ENCODE assay signal across 20 cellular contexts in the genomic region with DNA sequence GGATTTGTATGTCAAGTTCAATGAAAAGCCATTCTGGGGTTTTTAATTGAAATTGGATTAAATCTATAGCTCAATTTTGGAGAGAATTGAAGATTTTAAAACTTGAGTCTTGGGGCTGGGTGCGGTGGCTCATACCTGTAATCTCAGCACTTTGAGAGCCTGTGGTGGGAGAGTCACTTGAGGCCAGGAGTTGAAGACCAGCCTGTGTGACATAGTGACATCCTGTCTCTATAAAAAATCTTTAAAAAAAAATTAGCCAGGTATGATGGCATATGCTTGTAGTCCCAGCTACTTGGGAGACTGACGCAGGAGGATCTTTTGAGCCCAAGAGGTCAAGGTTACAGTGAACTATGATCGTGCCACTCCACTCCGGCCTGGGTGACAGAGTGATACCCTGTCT. TPM values are rescaled to one million over a fixed set of nuclear protein-coding genes. Genes with fewer than 3 reads are reported as not detected.
DNase-seq lines count a peak whose midpoint lies in the region; ATAC-seq, FAIRE-seq and TF ChIP-seq lines count a peak whose summit lies in the region.
"Had no signal": no experiment of that assay in that cellular context is flagged by ENCODE, and none has a peak within 500 bp of the region (broad histone marks: within the 10 kb centered on the region; RNA-seq: fewer than 3 reads in every experiment).

No MANE protein-coding gene starts in this region.

- H3K36me3 ChIP-seq in Peyer's patch: no peaks in the 10 kb centered on the region
- H3K36me3 ChIP-seq: SJCRH30, upper lobe of right lung had no signal

- peak overlapping the region; percentile 11 to 38 for H3K4me3 Mint-ChIP-seq in activated T-cell treated with anti-CD3 and anti-CD28 coated beads, Interleukin-2, amount 50 U/mL, for 72 hours
- H3K4me3 Mint-ChIP-seq in T-helper 17 cell: no peak overlapping the region
- H3K4me3 Mint-ChIP-seq in stimulated activated naive B cell treated with anti-CD40 and anti-IgM and Interleukin-4, amounts not matched to agents 10 μg/mL and 1 μg/mL and 100 μg/mL, for 72 hours: no peak overlapping the region

- H3K4me1 Mint-ChIP-seq in activated T-cell treated with anti-CD3 and anti-CD28 coated beads, Interleukin-2, amount 50 U/mL, for 72 hours (ENCODE audit: low read depth): peaks cover 74% of the 10 kb centered on the region
- H3K4me1 Mint-ChIP-seq in T-helper 17 cell: peaks cover 42% of the 10 kb centered on the region
- H3K4me1 Mint-ChIP-seq in stimulated activated naive B cell treated with anti-CD40 and anti-IgM and Interleukin-4, amounts not matched to agents 10 μg/mL and 1 μg/mL and 100 μg/mL, for 72 hours: peaks cover 33 to 67% of the 10 kb centered on the region in 2 donors

- no peaks in the 10 kb centered on the region for H3K9me3 ChIP-seq in T-helper 17 cell (ENCODE audit: control insufficient read depth, low read length, poor library complexity, severe bottlenecking)
- H3K9me3 ChIP-seq in Peyer's patch: no peaks in the 10 kb centered on the region
- H3K9me3 ChIP-seq: SJCRH30, upper lobe of right lung had no signal

- no peak for FAIRE-seq in GM19239 (lab: Jason Lieb, UNC)

- H3K9me3 Mint-ChIP-seq in activated T-cell treated with anti-CD3 and anti-CD28 coated beads, Interleukin-2, amount 50 U/mL, for 72 hours: peaks cover 6 to 7% of the 10 kb centered on the region in 2 donors
- H3K9me3 Mint-ChIP-seq in stimulated activated naive B cell treated with anti-CD40 and anti-IgM and Interleukin-4, amounts not matched to agents 10 μg/mL and 1 μg/mL and 100 μg/mL, for 72 hours: peaks cover 5 to 12% of the 10 kb centered on the region in 2 donors

- no peaks in the 10 kb centered on the region for H3K27me3 Mint-ChIP-seq in activated T-cell treated with anti-CD3 and anti-CD28 coated beads, Interleukin-2, amount 50 U/mL, for 72 hours (ENCODE audit: low read depth)
- no peaks in the 10 kb centered on the region for H3K27me3 Mint-ChIP-seq in T-helper 17 cell
- no peaks in the 10 kb centered on the region for H3K27me3 Mint-ChIP-seq in stimulated activated naive B cell treated with anti-CD40 and anti-IgM and Interleukin-4, amounts not matched to agents 10 μg/mL and 1 μg/mL and 100 μg/mL, for 72 hours

- H3K4me3 ChIP-seq in Peyer's patch: no peak overlapping the region
- H3K4me3 ChIP-seq: hepatocyte, SJCRH30, skin epidermis, upper lobe of right lung had no signal

- H3K4me1 ChIP-seq in Peyer's patch: no peaks in the 10 kb centered on the region
- H3K4me1 ChIP-seq: SJCRH30, upper lobe of right lung had no signal

- no peak for TF ChIP-seq POLR2A in Peyer's patch (IDR thresholded peaks at IDR 0.05)

- no peak overlapping the region for H3K27ac ChIP-seq in Peyer's patch
- H3K27ac ChIP-seq: hepatocyte, KMS-11, SJCRH30, upper lobe of right lung had no signal

- H3K27ac Mint-ChIP-seq in activated T-cell treated with anti-CD3 and anti-CD28 coated beads, Interleukin-2, amount 50 U/mL, for 72 hours: peak overlapping the region; percentile 76
- peak overlapping the region; percentile 5 for H3K27ac Mint-ChIP-seq in T-helper 17 cell
- H3K27ac Mint-ChIP-seq in stimulated activated naive B cell treated with anti-CD40 and anti-IgM and Interleukin-4, amounts not matched to agents 10 μg/mL and 1 μg/mL and 100 μg/mL, for 72 hours: peak overlapping the region; percentile 14

- no peak for TF ChIP-seq CTCF in Peyer's patch (IDR thresholded peaks at IDR 0.05)

- DNase-seq in activated T-cell treated with anti-CD3 and anti-CD28 coated beads, Interleukin-2, amount 50 U/mL, for 72 hours: peak in 1 of 2 donors; percentile 22
- no peak for DNase-seq in activated T-cell treated with anti-CD3 and anti-CD28 coated beads, Interleukin-2, amount 50 U/mL, for 48 hours
- DNase-seq in T-helper 17 cell (no peak), Peyer's patch (no peak), GM19239 (ENCODE audit: insufficient read length, low spot score) (no peak)
- peak; percentile 12 for DNase-seq in central memory CD4-positive, alpha-beta T cell
- DNase-seq in stimulated activated naive B cell treated with anti-CD40 and anti-IgM and Interleukin-4, amounts not matched to agents 10 μg/mL and 1 μg/mL and 100 μg/mL, for 72 hours: no peak
- DNase-seq: foreskin fibroblast, HCEC 1CT, mesenchymal stem cell, NCI-H2171 treated with DMSO at 0.1 percent for 48 hours, NCI-H524, occipital lobe, SJCRH30, upper lobe of right lung had no signal

- peaks cover 11 to 25% of the 10 kb centered on the region in 2 donors for H3K36me3 Mint-ChIP-seq in activated T-cell treated with anti-CD3 and anti-CD28 coated beads, Interleukin-2, amount 50 U/mL, for 72 hours (ENCODE audit: insufficient read depth in 2 of 2)
- H3K36me3 Mint-ChIP-seq in T-helper 17 cell (ENCODE audit: low read depth): peaks cover 9% of the 10 kb centered on the region
- peaks cover 30 to 55% of the 10 kb centered on the region in 2 donors for H3K36me3 Mint-ChIP-seq in stimulated activated naive B cell treated with anti-CD40 and anti-IgM and Interleukin-4, amounts not matched to agents 10 μg/mL and 1 μg/mL and 100 μg/mL, for 72 hours

- H3K27me3 ChIP-seq in Peyer's patch: no peaks in the 10 kb centered on the region
- H3K27me3 ChIP-seq: hepatocyte, SJCRH30, upper lobe of right lung had no signal

- peak; percentile 61 for ATAC-seq in activated T-cell treated with anti-CD3 and anti-CD28 coated beads, Interleukin-2, amount 50 U/mL, for 72 hours (replicated peaks in 1 of 2)
- ATAC-seq in T-helper 17 cell (peak; percentile 62), HG02973 (IDR thresholded peaks at IDR 0.05; ENCODE audit: unreplicated experiment) (no peak)
- ATAC-seq in stimulated activated naive B cell treated with anti-CD40 and anti-IgM and Interleukin-4, amounts not matched to agents 10 μg/mL and 1 μg/mL and 100 μg/mL, for 72 hours (replicated peaks): no peak
- ATAC-seq: left lobe of liver, upper lobe of right lung had no signal

RNA-seq across cellular contexts. Expression of a gene that starts 41.2 kb away (rescaled TPM):
- 100 to 1,000 TPM; 111 to 114 TPM for total RNA-seq in activated T-cell treated with anti-CD3 and anti-CD28 coated beads, Interleukin-2, amount 50 U/mL, for 72 hours
- total RNA-seq in T-helper 17 cell (10 to 100 TPM; 83.0 to 92.0 TPM), Peyer's patch (10 to 100 TPM in 1 of 4 donors, 1 to 10 TPM in 3; 7.0 to 57.8 (median 7.7) TPM)
- total RNA-seq: SJCRH30 had no signal

RNA-seq across cellular contexts. Expression of a gene that starts 46.4 kb away (rescaled TPM):
- 10 to 100 TPM; 19.9 to 24.5 TPM for total RNA-seq in activated T-cell treated with anti-CD3 and anti-CD28 coated beads, Interleukin-2, amount 50 U/mL, for 72 hours
- total RNA-seq in T-helper 17 cell: 10 to 100 TPM; 43.8 to 50.3 TPM
- total RNA-seq in Peyer's patch: 100 to 1,000 TPM in 1 of 4 donors, 10 to 100 TPM in 3; 43.7 to 127 (median 91.9) TPM
- total RNA-seq: occipital lobe, SJCRH30 had no signal

Comparison
In these comparisons a context has a peak if more than half of its experiments do, and no peak if none do; other contexts are left out.
1. ATAC-seq: peak in activated T-cell treated with anti-CD3 and anti-CD28 coated beads, Interleukin-2, amount 50 U/mL, for 72 hours (2 of 2) and T-helper 17 cell (single experiment); none in stimulated activated naive B cell treated with anti-CD40 and anti-IgM and Interleukin-4, amounts not matched to agents 10 μg/mL and 1 μg/mL and 100 μg/mL, for 72 hours (0 of 2) and HG02973 (single experiment).
2. H3K27ac Mint-ChIP-seq: peak in every context shown above with its lines; median percentile 76 in activated T-cell treated with anti-CD3 and anti-CD28 coated beads, Interleukin-2, amount 50 U/mL, for 72 hours; 14 in stimulated activated naive B cell treated with anti-CD40 and anti-IgM and Interleukin-4, amounts not matched to agents 10 μg/mL and 1 μg/mL and 100 μg/mL, for 72 hours; 5 in T-helper 17 cell.
3. H3K4me3 Mint-ChIP-seq: peak in activated T-cell treated with anti-CD3 and anti-CD28 coated beads, Interleukin-2, amount 50 U/mL, for 72 hours (2 of 2); none in T-helper 17 cell (single experiment) and stimulated activated naive B cell treated with anti-CD40 and anti-IgM and Interleukin-4, amounts not matched to agents 10 μg/mL and 1 μg/mL and 100 μg/mL, for 72 hours (0 of 2).